Comparison of ENCODE assay signal across 1 cellular context in the genomic region with DNA sequence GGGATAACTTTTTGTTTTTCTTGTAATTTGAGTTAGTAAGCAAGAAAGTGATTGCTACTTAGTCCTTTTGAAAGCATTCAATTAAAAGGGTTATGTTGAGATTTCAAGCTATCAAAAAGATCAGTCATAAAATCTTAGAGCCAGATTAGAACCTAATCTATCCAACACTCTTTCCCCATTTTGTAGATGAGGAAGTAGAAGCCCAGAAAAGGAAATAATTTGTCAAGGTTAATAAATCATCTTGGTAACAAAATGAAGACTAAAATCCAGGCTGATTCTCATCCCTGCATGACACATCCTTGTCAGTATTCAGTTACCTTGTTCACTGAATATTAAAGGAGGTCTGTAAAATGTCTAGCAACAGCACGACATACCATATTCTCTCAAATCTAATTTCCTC.
TF ChIP-seq lines count a peak whose summit lies in the region.

No MANE protein-coding gene starts in this region.

TF ChIP-seq in GM12878, 131 proteins besides CTCF, POLR2A, EP300 and RAD21:
- no peak for TF ChIP-seq ZNF384 (IDR thresholded peaks at IDR 0.05; ENCODE audit: borderline replicate concordance, low read depth, low read length)
- TF ChIP-seq SPI1 (IDR thresholded peaks at IDR 0.05; ENCODE audit: borderline replicate concordance, insufficient read depth, low read depth, low read length): peak; percentile 30; the same call in 1 of the 2 replicates
TF ChIP-seq in GM12878: peak in this region for 1.
